Comparison of ENCODE assay signal across 12 cellular contexts in genomic region chrX:135854438-135854837, GRCh38. TPM values are rescaled to one million over a fixed set of nuclear protein-coding genes. Genes with fewer than 3 reads are reported as not detected.
"Had no signal": no experiment of that assay in that cellular context is flagged by ENCODE, and none has a peak within 500 bp of the region (broad histone marks: within the 10 kb centered on the region; RNA-seq: fewer than 3 reads in every experiment).

Gene CT45A8, minus strand, starts transcription at chrX:135854538. Its CDS starts 3,755 bp downstream, at chrX:135850783.

RNA-seq across cellular contexts. Expression of gene CT45A8, which starts in this region (rescaled TPM):
- total RNA-seq: OCI-LY7, PC-3, PC-9, Peyer's patch, Right ventricle myocardium inferior, Right ventricle myocardium superior, RPMI7951, SJCRH30, SJSA1, SK-MEL-5, T-cell had no signal
- polyA plus RNA-seq: SK-N-SH had no signal
